In the genomic region with DNA sequence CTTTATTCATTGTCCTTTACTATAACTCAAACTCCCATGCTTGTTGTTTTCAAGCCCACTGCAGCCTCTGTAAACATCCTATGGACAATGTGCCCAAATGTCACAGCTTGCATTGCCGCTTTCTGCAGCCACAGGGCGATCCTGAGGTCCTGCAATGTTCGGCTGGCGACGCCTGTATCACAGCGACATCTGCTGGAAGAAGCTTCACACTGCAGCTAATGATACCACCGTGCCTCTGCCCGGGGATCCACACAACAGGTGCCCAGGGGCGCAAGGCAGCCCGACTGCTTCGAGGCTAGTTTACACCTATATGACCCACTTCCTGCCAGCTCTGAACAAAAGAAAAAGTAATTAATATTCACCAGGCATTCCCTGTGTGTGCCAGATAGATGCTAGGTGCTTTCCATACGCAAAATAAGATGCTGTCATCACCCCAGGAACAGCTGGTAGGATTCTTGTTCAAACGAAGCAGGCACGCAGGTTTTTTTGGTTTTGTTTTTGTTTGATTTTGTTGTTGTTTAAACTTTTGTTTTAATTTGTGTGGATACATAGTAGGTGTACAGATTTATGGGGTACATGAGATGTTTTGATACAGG, we compare ENCODE assay signal across 8 cellular contexts.
DNase-seq lines count a peak whose midpoint lies in the region; ATAC-seq and TF ChIP-seq lines count a peak whose summit lies in the region.

No MANE protein-coding gene starts in this region.

- peaks cover 13% of the 10 kb centered on the region; the same call in 2 of the 3 replicates for H3K4me1 Mint-ChIP-seq in GM23338

- 0 out of 2 replicates have a peak, but pooled peaks cover under 1% of the 10 kb centered on the region for H3K9me2 ChIP-seq in GM23338 (ENCODE audit: insufficient read depth)

- H3K79me2 ChIP-seq in GM23338 (replicated peaks; ENCODE audit: insufficient read depth) (no peaks in the 10 kb centered on the region), KMS-11 (ENCODE audit: insufficient read depth, low read depth) (no peaks in the 10 kb centered on the region)

- no peaks in the 10 kb centered on the region for H4K20me1 ChIP-seq in GM23338 (replicated peaks; ENCODE audit: insufficient read depth)
- H4K20me1 ChIP-seq in KMS-11 (ENCODE audit: insufficient read depth): no peaks in the 10 kb centered on the region

- H3K27me3 ChIP-seq in GM06990 (replicated peaks; ENCODE audit: control insufficient read depth, insufficient read depth, low read length) (no peaks in the 10 kb centered on the region), GM23338 (ENCODE audit: insufficient read depth) (no peaks in the 10 kb centered on the region), KMS-11 (ENCODE audit: insufficient read depth, low read depth) (no peaks in the 10 kb centered on the region)

- intact Hi-C loops in posterior cingulate gyrus (cut with DNase I): no loop called here

- DNase-seq in GM06990 (ENCODE audit: extremely low read depth, insufficient read length): peak; percentile 32
- DNase-seq in GM23338 (ENCODE audit: low spot score): peak; percentile 88
- peak; percentile 77 for DNase-seq in RWPE1 (ENCODE audit: low spot score)
- peak in 3 of 4 experiments; percentile 3 to 6 (median 3) for DNase-seq in activated naive CD4-positive, alpha-beta T cell (lab: John Stamatoyannopoulos, UW)
- DNase-seq in glomerular visceral epithelial cell (ENCODE audit: extremely low spot score): peak; percentile 54
- peak; percentile 51 to 96 (median 76) for DNase-seq in posterior cingulate gyrus
- DNase-seq in GOT3 (lab: John Stamatoyannopoulos, UW): no peak

- H3K4me1 ChIP-seq in GM23338 (ENCODE audit: insufficient read depth) (no peaks in the 10 kb centered on the region; the same call in 1 of the 2 replicates), KMS-11 (ENCODE audit: low read depth, poor library complexity, severe bottlenecking) (peaks cover 3% of the 10 kb centered on the region)

- H3K4me3 Mint-ChIP-seq in GM23338: no peak overlapping the region

- no peak overlapping the region for H3K9ac ChIP-seq in KMS-11

- CTCF ChIA-PET in RWPE1 (lab: Yijun Ruan, JAX): interaction anchor here (0.5 to 1.6 kb wide), 25 partner anchors 11 to 1077 kb away, joined by 3 to 8 read pairs (median 3); no protein-coding TSS in a partner anchor

- H3K4me2 ChIP-seq in GM23338 (no peak overlapping the region), KMS-11 (no peak overlapping the region)

- peaks cover 2% of the 10 kb centered on the region for H3K27me3 Mint-ChIP-seq in GM23338 (ENCODE audit: insufficient read depth, low read depth, poor library complexity)

- peak; percentile 98 for ATAC-seq in GM23338

- no peak overlapping the region for H3K27ac Mint-ChIP-seq in GM23338

- H2AFZ ChIP-seq in GM23338 (no peak overlapping the region), KMS-11 (ENCODE audit: low read depth) (peak overlapping the region; percentile 33; the same call in 1 of the 2 replicates)

- H3K36me3 ChIP-seq in GM06990 (ENCODE audit: control insufficient read depth, insufficient read depth, low read length): no peaks in the 10 kb centered on the region
- no peaks in the 10 kb centered on the region for H3K36me3 ChIP-seq in GM23338 (ENCODE audit: insufficient read depth)
- H3K36me3 ChIP-seq in KMS-11 (ENCODE audit: insufficient read depth): no peaks in the 10 kb centered on the region

- POLR2A ChIA-PET in RWPE1 (lab: Yijun Ruan, JAX; ENCODE audit: low non-redundant PET): no interaction called here

- H3K4me3 ChIP-seq in GM06990 (replicated peaks; ENCODE audit: low read depth, low read length): no peak overlapping the region
- no peak overlapping the region for H3K4me3 ChIP-seq in GM23338
- H3K4me3 ChIP-seq in KMS-11 (IDR thresholded peaks at IDR 0.05; ENCODE audit: insufficient read depth, low read depth, low read length): no peak overlapping the region

- TF ChIP-seq CTCF in GM06990 (IDR thresholded peaks at IDR 0.05; ENCODE audit: insufficient read depth, low read length, poor library complexity, severe bottlenecking): peak; percentile 96
- peak; percentile 91 to 92 for TF ChIP-seq CTCF in GM23338 (conservative IDR thresholded peaks at IDR 0.05; ENCODE audit: low read depth in 2 of 2)
- TF ChIP-seq CTCF in KMS-11 (conservative IDR thresholded peaks at IDR 0.05; ENCODE audit: low read depth, low read length): peak; percentile 94
- peak; percentile 93 for TF ChIP-seq CTCF in RWPE1 (conservative IDR thresholded peaks at IDR 0.05; ENCODE audit: low read depth)

- H3K27ac ChIP-seq in GM23338 (ENCODE audit: low read depth) (no peak overlapping the region), KMS-11 (no peak overlapping the region), RWPE1 (no peak overlapping the region)

- H3K36me3 Mint-ChIP-seq in GM23338 (ENCODE audit: low read depth): no peaks in the 10 kb centered on the region

- no peaks in the 10 kb centered on the region for H3K9me3 Mint-ChIP-seq in GM23338

- H3F3A ChIP-seq in GM23338 (replicated peaks; ENCODE audit: low read depth): no peaks in the 10 kb centered on the region

TF ChIP-seq in GM23338, 12 proteins besides CTCF, POLR2A, EP300 and RAD21:
- TF ChIP-seq STAT1 (IDR thresholded peaks at IDR 0.05; ENCODE audit: unreplicated experiment) (no peak), EZH2 (IDR thresholded peaks at IDR 0.05; ENCODE audit: low read depth, unreplicated experiment) (no peak), ZNF331 (CRISPR knock-in tag; IDR thresholded peaks at IDR 0.05; ENCODE audit: low read depth) (no peak), EZH2phosphoT487 (IDR thresholded peaks at IDR 0.05; ENCODE audit: unreplicated experiment) (no peak), CREB1 (CRISPR knock-in tag; IDR thresholded peaks at IDR 0.05; ENCODE audit: low read depth) (no peak)
- TF ChIP-seq, protein P1, sequence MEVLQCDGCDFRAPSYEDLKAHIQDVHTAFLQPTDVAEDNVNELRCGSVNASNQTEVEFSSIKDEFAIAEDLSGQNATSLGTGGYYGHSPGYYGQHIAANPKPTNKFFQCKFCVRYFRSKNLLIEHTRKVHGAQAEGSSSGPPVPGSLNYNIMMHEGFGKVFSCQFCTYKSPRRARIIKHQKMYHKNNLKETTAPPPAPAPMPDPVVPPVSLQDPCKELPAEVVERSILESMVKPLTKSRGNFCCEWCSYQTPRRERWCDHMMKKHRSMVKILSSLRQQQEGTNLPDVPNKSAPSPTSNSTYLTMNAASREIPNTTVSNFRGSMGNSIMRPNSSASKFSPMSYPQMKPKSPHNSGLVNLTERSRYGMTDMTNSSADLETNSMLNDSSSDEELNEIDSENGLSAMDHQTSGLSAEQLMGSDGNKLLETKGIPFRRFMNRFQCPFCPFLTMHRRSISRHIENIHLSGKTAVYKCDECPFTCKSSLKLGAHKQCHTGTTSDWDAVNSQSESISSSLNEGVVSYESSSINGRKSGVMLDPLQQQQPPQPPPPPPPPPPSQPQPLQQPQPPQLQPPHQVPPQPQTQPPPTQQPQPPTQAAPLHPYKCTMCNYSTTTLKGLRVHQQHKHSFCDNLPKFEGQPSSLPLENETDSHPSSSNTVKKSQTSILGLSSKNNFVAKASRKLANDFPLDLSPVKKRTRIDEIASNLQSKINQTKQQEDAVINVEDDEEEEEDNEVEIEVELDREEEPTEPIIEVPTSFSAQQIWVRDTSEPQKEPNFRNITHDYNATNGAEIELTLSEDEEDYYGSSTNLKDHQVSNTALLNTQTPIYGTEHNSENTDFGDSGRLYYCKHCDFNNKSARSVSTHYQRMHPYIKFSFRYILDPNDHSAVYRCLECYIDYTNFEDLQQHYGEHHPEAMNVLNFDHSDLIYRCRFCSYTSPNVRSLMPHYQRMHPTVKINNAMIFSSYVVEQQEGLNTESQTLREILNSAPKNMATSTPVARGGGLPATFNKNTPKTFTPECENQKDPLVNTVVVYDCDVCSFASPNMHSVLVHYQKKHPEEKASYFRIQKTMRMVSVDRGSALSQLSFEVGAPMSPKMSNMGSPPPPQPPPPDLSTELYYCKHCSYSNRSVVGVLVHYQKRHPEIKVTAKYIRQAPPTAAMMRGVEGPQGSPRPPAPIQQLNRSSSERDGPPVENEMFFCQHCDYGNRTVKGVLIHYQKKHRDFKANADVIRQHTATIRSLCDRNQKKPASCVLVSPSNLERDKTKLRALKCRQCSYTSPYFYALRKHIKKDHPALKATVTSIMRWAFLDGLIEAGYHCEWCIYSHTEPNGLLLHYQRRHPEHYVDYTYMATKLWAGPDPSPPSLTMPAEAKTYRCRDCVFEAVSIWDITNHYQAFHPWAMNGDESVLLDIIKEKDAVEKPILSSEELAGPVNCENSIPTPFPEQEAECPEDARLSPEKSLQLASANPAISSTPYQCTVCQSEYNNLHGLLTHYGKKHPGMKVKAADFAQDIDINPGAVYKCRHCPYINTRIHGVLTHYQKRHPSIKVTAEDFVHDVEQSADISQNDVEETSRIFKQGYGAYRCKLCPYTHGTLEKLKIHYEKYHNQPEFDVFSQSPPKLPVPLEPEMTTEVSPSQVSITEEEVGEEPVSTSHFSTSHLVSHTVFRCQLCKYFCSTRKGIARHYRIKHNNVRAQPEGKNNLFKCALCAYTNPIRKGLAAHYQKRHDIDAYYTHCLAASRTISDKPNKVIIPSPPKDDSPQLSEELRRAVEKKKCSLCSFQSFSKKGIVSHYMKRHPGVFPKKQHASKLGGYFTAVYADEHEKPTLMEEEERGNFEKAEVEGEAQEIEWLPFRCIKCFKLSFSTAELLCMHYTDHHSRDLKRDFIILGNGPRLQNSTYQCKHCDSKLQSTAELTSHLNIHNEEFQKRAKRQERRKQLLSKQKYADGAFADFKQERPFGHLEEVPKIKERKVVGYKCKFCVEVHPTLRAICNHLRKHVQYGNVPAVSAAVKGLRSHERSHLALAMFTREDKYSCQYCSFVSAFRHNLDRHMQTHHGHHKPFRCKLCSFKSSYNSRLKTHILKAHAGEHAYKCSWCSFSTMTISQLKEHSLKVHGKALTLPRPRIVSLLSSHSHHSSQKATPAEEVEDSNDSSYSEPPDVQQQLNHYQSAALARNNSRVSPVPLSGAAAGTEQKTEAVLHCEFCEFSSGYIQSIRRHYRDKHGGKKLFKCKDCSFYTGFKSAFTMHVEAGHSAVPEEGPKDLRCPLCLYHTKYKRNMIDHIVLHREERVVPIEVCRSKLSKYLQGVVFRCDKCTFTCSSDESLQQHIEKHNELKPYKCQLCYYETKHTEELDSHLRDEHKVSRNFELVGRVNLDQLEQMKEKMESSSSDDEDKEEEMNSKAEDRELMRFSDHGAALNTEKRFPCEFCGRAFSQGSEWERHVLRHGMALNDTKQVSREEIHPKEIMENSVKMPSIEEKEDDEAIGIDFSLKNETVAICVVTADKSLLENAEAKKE (CRISPR knock-in tag; IDR thresholded peaks at IDR 0.05): no peak
TF ChIP-seq in GM23338: peak in this region for 0.
